8 cellular contexts compared by ENCODE assay signal in genomic region chr22:43151251-43152000, GRCh38. TPM values are rescaled to one million over a fixed set of nuclear protein-coding genes. Genes with fewer than 3 reads are reported as not detected.
DNase-seq lines count a peak whose midpoint lies in the region; ATAC-seq and TF ChIP-seq lines count a peak whose summit lies in the region.

TSPO (plus strand) TSS chr22:43151559; CDS start chr22:43159239, 7,680 bp downstream.

- peak; percentile 63 for DNase-seq in EL
- DNase-seq in activated CD4-positive, alpha-beta T cell treated with anti-CD3 and anti-CD28 coated beads, Interleukin-2, amount 50 U/mL, for 1 hour: peak; percentile 60
- peak; percentile 55 for DNase-seq in dermis blood vessel endothelial cell
- peak; percentile 85 for DNase-seq in left lobe of liver (ENCODE audit: low spot score)
- peak; percentile 48 to 70 for DNase-seq in stimulated activated CD4-positive, alpha-beta T cell treated with anti-CD3 and anti-CD28 coated beads, Interleukin-1b, Interleukin-23, amount 100 ng/mL, for 4 hours (ENCODE audit: low read depth in 2 of 2)
- no peak for DNase-seq in NCI-H128 (lab: John Stamatoyannopoulos, UW; ENCODE audit: unreplicated experiment)

- peak within 1 kb of the TSS; percentile 82 for H2AFZ ChIP-seq in Loucy (ENCODE audit: low read length)

- no peak for TF ChIP-seq CTCF in Loucy (conservative IDR thresholded peaks at IDR 0.05; ENCODE audit: low read length)

- H3K9me2 ChIP-seq in Loucy (replicated peaks; ENCODE audit: low read depth, low read length): no peaks in the 10 kb centered on the region

- peak within 1 kb of the TSS; percentile 90 for H3K9ac ChIP-seq in Loucy (ENCODE audit: low read depth, low read length, poor library complexity, severe bottlenecking)

- no peaks in the 10 kb centered on the region for H3K36me3 ChIP-seq in Loucy (ENCODE audit: insufficient read depth, low read length)

- H3K27me3 ChIP-seq in Loucy (ENCODE audit: insufficient read depth, low read length, poor library complexity, severe bottlenecking): no peaks in the 10 kb centered on the region

- ATAC-seq in left lobe of liver (peak; percentile 91), GM21619 (IDR thresholded peaks at IDR 0.05; ENCODE audit: unreplicated experiment) (no peak)

- H3K79me2 ChIP-seq in Loucy (ENCODE audit: insufficient read depth, low read length): peaks cover 26% of the 10 kb centered on the region

- peak within 1 kb of the TSS; percentile 93 for H3K4me3 ChIP-seq in Loucy (ENCODE audit: low read length, poor library complexity, severe bottlenecking)

- peaks cover 40% of the 10 kb centered on the region for H3K4me1 ChIP-seq in Loucy (ENCODE audit: insufficient read depth, low read length, poor library complexity, severe bottlenecking)

- H3K4me2 ChIP-seq in Loucy (ENCODE audit: low read depth, low read length, poor library complexity, severe bottlenecking): peak within 1 kb of the TSS; percentile 92

- H3F3A ChIP-seq in Loucy (ENCODE audit: low read depth): no peaks in the 10 kb centered on the region

- no peaks in the 10 kb centered on the region for H3K9me3 ChIP-seq in Loucy (ENCODE audit: insufficient read depth, low read depth, low read length)

- H4K20me1 ChIP-seq in Loucy (ENCODE audit: insufficient read depth, low read length, poor library complexity, severe bottlenecking): no peaks in the 10 kb centered on the region

RNA-seq across cellular contexts. Expression of gene TSPO, which starts in this region (rescaled TPM):
- total RNA-seq in dermis blood vessel endothelial cell: 361 and 465 TPM in 2 replicates
- 32.2 TPM for total RNA-seq in left lobe of liver

Comparison
In these comparisons a context has a peak if more than half of its experiments do, and no peak if none do; other contexts are left out.
1. RNA of gene TSPO (total RNA-seq): 361 to 465 TPM in dermis blood vessel endothelial cell; 32.2 TPM in left lobe of liver (single experiment); every median in the first group is over 10 times any median in the second.